ENCODE assay signal across 1 cellular context in the genomic region with DNA sequence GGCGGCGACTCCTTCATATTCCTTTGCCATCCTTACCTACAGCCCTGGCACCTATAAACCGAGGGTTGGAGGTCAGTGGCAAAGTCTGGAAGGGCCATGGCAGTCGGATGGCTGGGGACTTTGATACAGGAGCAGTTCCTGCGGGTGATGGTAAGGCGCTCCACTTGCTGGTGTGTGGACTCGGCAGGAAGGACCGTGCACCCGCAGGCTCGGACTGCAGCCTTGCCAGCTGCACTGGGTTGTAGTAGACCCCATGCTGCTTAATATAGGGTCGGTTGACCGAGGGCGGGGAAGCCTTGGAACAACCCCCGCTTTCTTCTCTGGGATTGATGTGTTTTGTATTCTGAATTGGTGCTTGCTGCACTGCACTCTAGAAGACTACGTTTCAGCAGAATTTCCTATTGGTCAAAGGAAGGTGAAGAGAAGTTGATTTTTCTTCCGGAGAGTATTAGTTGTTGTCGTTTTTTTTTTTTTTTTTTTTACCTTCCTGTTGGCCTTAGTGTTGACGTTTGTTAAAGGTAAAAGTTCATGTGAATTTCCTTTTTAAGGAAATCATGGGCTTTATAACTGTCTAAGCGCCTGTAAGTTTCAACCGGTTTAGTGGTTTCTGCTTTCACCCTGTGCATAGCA.
A peak's percentile ranks its signal among the peaks of the same experiment; 100 is the strongest.
TF ChIP-seq lines count a peak whose summit lies in the region.

No MANE protein-coding gene starts in this region.

TF ChIP-seq in GM12878, 131 proteins besides CTCF, POLR2A, EP300 and RAD21 (continued from another document):
- TF ChIP-seq SIN3A (IDR thresholded peaks at IDR 0.05; ENCODE audit: low read depth, low read length) (0 out of 2 replicates have a peak, but pooled peaks have one; percentile 12), TCF12 (IDR thresholded peaks at IDR 0.05; ENCODE audit: low read depth, low read length) (0 out of 2 replicates have a peak, but pooled peaks have one; percentile 23), LARP7 (IDR thresholded peaks at IDR 0.05) (0 out of 2 replicates have a peak, but pooled peaks have one; percentile 11), RCOR1 (conservative IDR thresholded peaks at IDR 0.05; ENCODE audit: low read depth, low read length) (no peak), EED (IDR thresholded peaks at IDR 0.05; ENCODE audit: low read depth) (0 out of 2 replicates have a peak, but pooled peaks have one; percentile 1)
